Comparison of ENCODE assay signal across 1 cellular context in the genomic region with DNA sequence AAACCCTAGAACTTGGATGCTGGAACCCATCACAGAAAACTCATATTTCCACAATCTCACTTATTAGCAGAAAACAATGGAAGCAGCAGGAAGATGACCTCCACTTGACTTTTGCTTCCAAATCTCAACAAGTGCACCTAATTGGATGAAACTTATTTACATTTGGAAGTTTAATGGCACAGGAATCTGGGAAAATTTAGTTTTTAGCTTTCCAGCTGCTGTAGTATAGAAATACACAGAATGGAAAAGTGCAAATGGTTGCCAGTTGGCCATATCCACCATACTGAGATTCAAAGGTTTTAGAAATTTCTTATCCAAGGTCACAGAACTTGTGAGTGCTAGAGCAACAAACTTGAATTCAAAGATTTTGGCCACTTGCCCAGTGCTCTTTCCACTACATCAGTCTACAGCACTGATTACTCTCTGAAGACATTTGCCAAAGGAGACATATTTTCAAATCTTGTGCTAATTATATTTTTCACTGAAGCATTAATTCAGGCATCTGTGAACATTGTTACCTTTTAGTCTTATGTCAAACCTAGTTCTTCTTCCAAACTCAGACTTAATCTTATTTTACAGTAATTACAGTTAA.
A peak's percentile ranks its signal among the peaks of the same experiment; 100 is the strongest.
TF ChIP-seq lines count a peak whose summit lies in the region.

No MANE protein-coding gene starts in this region.

TF ChIP-seq in K562, 482 proteins besides CTCF, POLR2A, EP300 and RAD21 (continued from another document):
- TF ChIP-seq NFIC (IDR thresholded peaks at IDR 0.05) (peak; percentile 22; the same call in 1 of the 2 replicates), SMARCB1 (IDR thresholded peaks at IDR 0.05; ENCODE audit: insufficient read length, low read depth) (no peak), SMARCE1 (IDR thresholded peaks at IDR 0.05) (no peak)
